14 cellular contexts compared by ENCODE assay signal in the genomic region with DNA sequence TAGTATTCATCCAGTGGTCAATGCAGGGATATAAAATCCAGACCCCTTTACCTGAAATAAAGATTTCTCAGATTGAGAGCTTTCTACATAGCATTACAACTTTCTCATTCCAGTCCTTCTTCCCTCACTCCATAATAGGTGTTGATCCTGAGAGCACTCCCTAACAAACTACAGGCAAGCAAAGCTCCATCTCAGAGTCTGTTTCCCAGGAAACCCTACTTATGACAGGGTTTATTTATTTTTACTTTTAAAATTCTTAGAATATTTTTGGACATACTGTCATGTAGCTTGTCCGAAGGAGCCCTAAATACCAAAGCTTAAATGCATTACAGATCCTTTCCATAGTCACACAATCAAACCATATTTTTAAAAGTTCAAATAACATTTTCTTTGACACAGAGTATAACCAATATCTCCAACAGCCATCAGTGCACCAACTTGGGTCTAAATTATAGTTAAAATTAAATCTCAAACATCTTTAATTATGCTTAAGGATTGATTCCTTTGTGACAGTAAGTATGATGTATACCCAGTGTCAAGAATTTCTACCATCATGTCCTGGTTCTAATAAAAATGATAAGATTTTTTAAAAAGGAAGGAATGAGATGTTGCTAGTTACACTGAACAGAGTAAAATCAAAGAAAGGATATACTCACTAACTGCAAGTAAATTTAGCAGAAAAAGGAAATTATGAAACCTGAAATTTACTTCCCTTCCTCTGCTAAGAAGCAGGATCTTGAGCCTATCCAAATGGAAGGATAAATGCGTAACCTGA.
"Had no signal": no experiment of that assay in that cellular context is flagged by ENCODE, and none has a peak within 500 bp of the region (broad histone marks: within the 10 kb centered on the region; RNA-seq: fewer than 3 reads in every experiment).

No MANE protein-coding gene starts in this region.

- H3K4me1 ChIP-seq: colonic mucosa, lower lobe of right lung, tibial nerve had no signal

- H3K27ac ChIP-seq: colonic mucosa, lower lobe of right lung, tibial nerve had no signal

- ATAC-seq: activated T-cell treated with anti-CD3 and anti-CD28 coated beads, Interleukin-2, amount 50 U/mL, for 72 hours; lower lobe of right lung; right cardiac atrium had no signal

- H3K27me3 ChIP-seq: colonic mucosa, tibial nerve had no signal

- H3K36me3 ChIP-seq: colonic mucosa, lower lobe of right lung, tibial nerve had no signal

- H3K4me3 ChIP-seq: colonic mucosa, lower lobe of right lung, tibial nerve had no signal

- DNase-seq: activated CD4-positive, alpha-beta memory T cell treated with anti-CD3 and anti-CD28 coated beads for 36 hours; activated CD4-positive, alpha-beta T cell treated with anti-CD3 and anti-CD28 coated beads for 1 hour; activated gamma-delta T cell treated with Interleukin-2 at 50 U/mL for 16 hours; activated naive CD8-positive, alpha-beta T cell treated with anti-CD3 and anti-CD28 coated beads for 36 hours; activated T-cell treated with anti-CD3 and anti-CD28 coated beads, Interleukin-2, amount 50 U/mL, for 72 hours; anterior cingulate cortex; colonic mucosa; effector CD4-positive, alpha-beta T cell; hypothalamus; lower lobe of right lung; naive B cell; right cardiac atrium; small intestine had no signal

- H3K9me3 ChIP-seq: colonic mucosa, lower lobe of right lung had no signal
